ENCODE assay signal across 8 cellular contexts in genomic region chr1:165629848-165630628, GRCh38. TPM values are rescaled to one million over a fixed set of nuclear protein-coding genes. Genes with fewer than 3 reads are reported as not detected.
DNase-seq lines count a peak whose midpoint lies in the region; ATAC-seq and TF ChIP-seq lines count a peak whose summit lies in the region.

No MANE protein-coding gene starts in this region.

- peaks cover 21% of the 10 kb centered on the region for H3K4me1 Mint-ChIP-seq in activated T-helper 2 cell treated with anti-CD3 and anti-CD28 coated beads, Interferon-gamma antibody, Interleukin-2, Interleukin-4, amounts not matched to agents 10 μg/mL and 5 μg/mL and 100 μg/mL, durations not matched to agents 14 hours and 24 hours and 36 hours (ENCODE audit: low read depth)

- TF ChIP-seq CTCF in left lung (IDR thresholded peaks at IDR 0.05), result no peak
- TF ChIP-seq CTCF in vagina (IDR thresholded peaks at IDR 0.05), result no peak

- H3K4me1 ChIP-seq in HUES6 (ENCODE audit: control insufficient read depth, insufficient read depth, low read length) (peaks cover 17% of the 10 kb centered on the region), left lung (peaks cover 26 to 40% of the 10 kb centered on the region in 2 donors), vagina (peaks cover 29% of the 10 kb centered on the region)

- ATAC-seq in left lung (peak; percentile 1), HG02870 (IDR thresholded peaks at IDR 0.05; ENCODE audit: unreplicated experiment) (no peak)

- TF ChIP-seq POLR2A in vagina (IDR thresholded peaks at IDR 0.05), result no peak

- peaks cover 6% of the 10 kb centered on the region for H3K27me3 Mint-ChIP-seq in activated T-helper 2 cell treated with anti-CD3 and anti-CD28 coated beads, Interferon-gamma antibody, Interleukin-2, Interleukin-4, amounts not matched to agents 10 μg/mL and 5 μg/mL and 100 μg/mL, durations not matched to agents 14 hours and 24 hours and 36 hours (ENCODE audit: low read depth)

- H3K4me3 ChIP-seq in HUES6 (ENCODE audit: low read depth, low read length) (peak overlapping the region; percentile 74), left lung (peak overlapping the region; percentile 66 to 83), vagina (peak overlapping the region; percentile 78 to 92)

- H3K9ac ChIP-seq in HUES6 (ENCODE audit: low read length), result peak overlapping the region; percentile 68

- H3K9me3 Mint-ChIP-seq in activated T-helper 2 cell treated with anti-CD3 and anti-CD28 coated beads, Interferon-gamma antibody, Interleukin-2, Interleukin-4, amounts not matched to agents 10 μg/mL and 5 μg/mL and 100 μg/mL, durations not matched to agents 14 hours and 24 hours and 36 hours, result no peaks in the 10 kb centered on the region

- no peaks in the 10 kb centered on the region for H3K9me3 ChIP-seq in HUES6 (ENCODE audit: control insufficient read depth, insufficient read depth, low read depth, low read length)
- no peaks in the 10 kb centered on the region for H3K9me3 ChIP-seq in left lung
- no peaks in the 10 kb centered on the region for H3K9me3 ChIP-seq in vagina

- peak; percentile 63 to 70 for DNase-seq in NCI-H524 (lab: John Stamatoyannopoulos, UW)
- DNase-seq in NCI-H524 treated with DMSO at 0.1 percent for 48 hours (lab: John Stamatoyannopoulos, UW), result no peak
- no peak for DNase-seq in activated T-helper 2 cell treated with anti-CD3 and anti-CD28 coated beads, Interferon-gamma antibody, Interleukin-2, Interleukin-4, amounts not matched to agents 10 μg/mL and 5 μg/mL and 100 μg/mL, durations not matched to agents 14 hours and 24 hours and 36 hours (ENCODE audit: low spot score)
- no peak for DNase-seq in left lung
- DNase-seq in vagina (ENCODE audit: extremely low spot score in 2 of 2), result peak in 1 of 2 donors; percentile 90
- no peak for DNase-seq in RPMI8226

- H3K27ac ChIP-seq in HUES6 (ENCODE audit: low read depth, low read length) (peak overlapping the region; percentile 58), left lung (peak overlapping the region; percentile 90 to 94), vagina (peak overlapping the region; percentile 93)

- no peaks in the 10 kb centered on the region for H3K27me3 ChIP-seq in HUES6 (ENCODE audit: control insufficient read depth, insufficient read depth, low read length)
- no peaks in the 10 kb centered on the region for H3K27me3 ChIP-seq in left lung
- no peaks in the 10 kb centered on the region for H3K27me3 ChIP-seq in vagina

- no peaks in the 10 kb centered on the region for H3K36me3 ChIP-seq in HUES6 (ENCODE audit: control insufficient read depth, insufficient read depth, low read length)
- H3K36me3 ChIP-seq in left lung, result no peaks in the 10 kb centered on the region
- H3K36me3 ChIP-seq in vagina, result no peaks in the 10 kb centered on the region

- peaks cover 2% of the 10 kb centered on the region for H3K36me3 Mint-ChIP-seq in activated T-helper 2 cell treated with anti-CD3 and anti-CD28 coated beads, Interferon-gamma antibody, Interleukin-2, Interleukin-4, amounts not matched to agents 10 μg/mL and 5 μg/mL and 100 μg/mL, durations not matched to agents 14 hours and 24 hours and 36 hours (ENCODE audit: low read depth)

- intact Hi-C loops in activated T-helper 2 cell treated with anti-CD3 and anti-CD28 coated beads, Interferon-gamma antibody, Interleukin-2, Interleukin-4, amounts not matched to agents 10 μg/mL and 5 μg/mL and 100 μg/mL, durations not matched to agents 14 hours and 24 hours and 36 hours (cut with micrococcal nuclease), result loop anchor here (1.0 kb wide), 3 partner anchors 29 to 197 kb away; partner anchors contain the start of genes ALDH9A1 and UCK2
- intact Hi-C loops in left lung (cut with DNase I) (no loop called here), vagina (cut with DNase I) (no loop called here)

- H3K27ac Mint-ChIP-seq in activated T-helper 2 cell treated with anti-CD3 and anti-CD28 coated beads, Interferon-gamma antibody, Interleukin-2, Interleukin-4, amounts not matched to agents 10 μg/mL and 5 μg/mL and 100 μg/mL, durations not matched to agents 14 hours and 24 hours and 36 hours, result peak overlapping the region; percentile 52

- H3K4me3 Mint-ChIP-seq in activated T-helper 2 cell treated with anti-CD3 and anti-CD28 coated beads, Interferon-gamma antibody, Interleukin-2, Interleukin-4, amounts not matched to agents 10 μg/mL and 5 μg/mL and 100 μg/mL, durations not matched to agents 14 hours and 24 hours and 36 hours (ENCODE audit: low read depth), result no peak overlapping the region

RNA-seq across cellular contexts. Expression of gene MGST3, which starts 1.0 kb away (rescaled TPM):
- 63.6 and 63.7 TPM in 2 replicates for total RNA-seq in activated T-helper 2 cell treated with anti-CD3 and anti-CD28 coated beads, Interferon-gamma antibody, Interleukin-2, Interleukin-4, amounts not matched to agents 10 μg/mL and 5 μg/mL and 100 μg/mL, durations not matched to agents 14 hours and 24 hours and 36 hours
- total RNA-seq in left lung, result 100 to 1,000 TPM; 213 to 217 TPM
- 176 TPM for total RNA-seq in vagina

Comparison
In these comparisons a context has a peak if more than half of its experiments do, and no peak if none do; other contexts are left out.
1. DNase-seq: peak in NCI-H524 (2 of 2); none in NCI-H524 treated with DMSO at 0.1 percent for 48 hours (single experiment), activated T-helper 2 cell treated with anti-CD3 and anti-CD28 coated beads, Interferon-gamma antibody, Interleukin-2, Interleukin-4, amounts not matched to agents 10 μg/mL and 5 μg/mL and 100 μg/mL, durations not matched to agents 14 hours and 24 hours and 36 hours (single experiment), left lung (0 of 2) and RPMI8226 (single experiment).
2. Peak in every context shown above with its lines, with median percentiles within 50 percentile points of each other: H3K27ac ChIP-seq and H3K4me3 ChIP-seq.